In the genomic region with DNA sequence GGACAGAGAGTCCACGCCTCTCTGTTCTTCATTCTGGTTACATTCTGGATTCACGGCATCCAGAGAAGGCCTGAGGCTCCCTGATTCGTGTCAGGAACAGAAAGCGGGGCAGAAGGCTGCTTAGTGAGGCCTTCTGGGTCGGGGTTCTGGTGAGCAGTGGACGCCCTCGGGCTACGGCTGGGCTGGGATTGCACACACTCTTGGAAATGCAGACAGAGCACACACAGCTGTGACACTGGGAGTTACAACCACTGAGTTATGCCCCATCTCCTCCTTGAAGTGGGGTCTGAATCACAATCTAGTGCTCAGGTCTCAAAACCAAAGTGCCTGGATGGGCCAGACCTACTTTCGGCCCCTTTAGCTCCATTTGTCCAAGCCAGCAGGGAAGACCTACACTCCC, we compare ENCODE assay signal across 14 cellular contexts.
DNase-seq lines count a peak whose midpoint lies in the region; ATAC-seq and TF ChIP-seq lines count a peak whose summit lies in the region.
"Had no signal": no experiment of that assay in that cellular context is flagged by ENCODE, and none has a peak within 500 bp of the region (broad histone marks: within the 10 kb centered on the region; RNA-seq: fewer than 3 reads in every experiment).

No MANE protein-coding gene starts in this region.

- peaks cover 6% of the 10 kb centered on the region for H3K27me3 Mint-ChIP-seq in type B pancreatic cell
- peaks cover 8 to 12% of the 10 kb centered on the region in 2 donors for H3K27me3 Mint-ChIP-seq in effector memory CD8-positive, alpha-beta T cell

- no peak for TF ChIP-seq EP300 in tibial nerve (IDR thresholded peaks at IDR 0.05)

- no peaks in the 10 kb centered on the region for H3K36me3 ChIP-seq in tibial nerve
- H3K36me3 ChIP-seq: BE2C had no signal

- H3K27ac ChIP-seq in tibial nerve, result no peak overlapping the region
- H3K27ac ChIP-seq: C4-2B had no signal

- H3K36me3 Mint-ChIP-seq in type B pancreatic cell, result no peaks in the 10 kb centered on the region
- H3K36me3 Mint-ChIP-seq in effector memory CD8-positive, alpha-beta T cell (ENCODE audit: insufficient read depth), result peaks cover 4% of the 10 kb centered on the region
- H3K36me3 Mint-ChIP-seq: CD8-positive, alpha-beta T cell had no signal

- TF ChIP-seq CTCF in type B pancreatic cell (conservative IDR thresholded peaks at IDR 0.05) (no peak), tibial nerve (IDR thresholded peaks at IDR 0.05) (no peak)

- ATAC-seq in effector memory CD8-positive, alpha-beta T cell (replicated peaks), result no peak
- ATAC-seq: CD8-positive, alpha-beta T cell; GM23338; HepG2 had no signal

- H3K9me3 Mint-ChIP-seq in type B pancreatic cell, result no peaks in the 10 kb centered on the region
- no peaks in the 10 kb centered on the region for H3K9me3 Mint-ChIP-seq in effector memory CD8-positive, alpha-beta T cell
- H3K9me3 Mint-ChIP-seq: CD8-positive, alpha-beta T cell had no signal

- 88% methylated on average over 4 to 9 of the region's 9 CpGs for WGBS in tibial nerve, 2 donors

- H3K4me1 ChIP-seq in tibial nerve, result no peaks in the 10 kb centered on the region
- H3K4me1 ChIP-seq: BE2C had no signal

- DNase-seq in EL (peak; percentile 11), RPMI7951 (ENCODE audit: low read depth) (peak; percentile 15), islet precursor cell (peak; percentile 55), type B pancreatic cell (ENCODE audit: extremely low spot score, unreplicated experiment) (peak; percentile 53), tibial nerve (ENCODE audit: low spot score in 2 of 2) (no peak), glomerular visceral epithelial cell (ENCODE audit: extremely low spot score) (no peak)
- DNase-seq in effector memory CD8-positive, alpha-beta T cell, result no peak
- DNase-seq: BE2C; CD8-positive, alpha-beta T cell; COR-L47; H9 had no signal

- H3K27me3 ChIP-seq in tibial nerve, result no peaks in the 10 kb centered on the region
- H3K27me3 ChIP-seq: BE2C had no signal

- H3K9me3 ChIP-seq in tibial nerve, result no peaks in the 10 kb centered on the region
- H3K9me3 ChIP-seq: BE2C had no signal

- H3K27ac Mint-ChIP-seq in type B pancreatic cell, result no peak overlapping the region
- H3K27ac Mint-ChIP-seq in effector memory CD8-positive, alpha-beta T cell, result no peak overlapping the region
- H3K27ac Mint-ChIP-seq: CD8-positive, alpha-beta T cell; GM23338; H9 had no signal

- H3K4me3 ChIP-seq in tibial nerve, result no peak overlapping the region
- H3K4me3 ChIP-seq: GM23338 had no signal

- TF ChIP-seq POLR2A in tibial nerve (IDR thresholded peaks at IDR 0.05), result no peak

- no peak overlapping the region for H3K4me3 Mint-ChIP-seq in type B pancreatic cell
- no peak overlapping the region for H3K4me3 Mint-ChIP-seq in effector memory CD8-positive, alpha-beta T cell
- H3K4me3 Mint-ChIP-seq: CD8-positive, alpha-beta T cell; GM23338; H9 had no signal

- peaks cover 8% of the 10 kb centered on the region for H3K4me1 Mint-ChIP-seq in type B pancreatic cell (ENCODE audit: unreplicated experiment)
- H3K4me1 Mint-ChIP-seq in effector memory CD8-positive, alpha-beta T cell (ENCODE audit: low read depth in 2 of 2), result no peaks in the 10 kb centered on the region
- H3K4me1 Mint-ChIP-seq: GM23338, H9 had no signal

Comparison
In these comparisons a context has a peak if more than half of its experiments do, and no peak if none do; other contexts are left out.
1. DNase-seq: peak in EL (single experiment), RPMI7951 (single experiment), islet precursor cell (single experiment) and type B pancreatic cell (single experiment); none in tibial nerve (0 of 2), effector memory CD8-positive, alpha-beta T cell (0 of 3) and glomerular visceral epithelial cell (single experiment).